In genomic region chr18:57135705-57136104, GRCh38 we compare ENCODE assay signal across 32 cellular contexts. TPM values are rescaled to one million over a fixed set of nuclear protein-coding genes. Genes with fewer than 3 reads are reported as not detected.
A peak's percentile ranks its signal among the peaks of the same experiment; 100 is the strongest.
DNase-seq lines count a peak whose midpoint lies in the region; ATAC-seq, FAIRE-seq and TF ChIP-seq lines count a peak whose summit lies in the region.
"Had no signal": no experiment of that assay in that cellular context is flagged by ENCODE, and none has a peak within 500 bp of the region (broad histone marks: within the 10 kb centered on the region; RNA-seq: fewer than 3 reads in every experiment).

No MANE protein-coding gene starts in this region.

- H4K8ac ChIP-seq in H1 (ENCODE audit: extremely low read depth, insufficient read depth, low read length) = no peak overlapping the region

- H3K4me2 ChIP-seq in KMS-11 (no peak overlapping the region), H1 (ENCODE audit: insufficient read depth in 1 of 2, low read depth in 2 of 2, low read length in 2 of 2) (no peak overlapping the region)
- H3K4me2 ChIP-seq: BLaER1 treated with 17β-estradiol and CSF1 and Interleukin-3, amounts not matched to agents 10 nM and 100 nM had no signal

- no peak overlapping the region for H3K27ac ChIP-seq in C4-2B
- H3K27ac ChIP-seq in KMS-11 = no peak overlapping the region
- H3K27ac ChIP-seq in H1 (ENCODE audit: low read depth, low read length) = no peak overlapping the region
- no peak overlapping the region for H3K27ac ChIP-seq in uterus
- H3K27ac ChIP-seq: BLaER1 treated with 17β-estradiol and CSF1 and Interleukin-3, amounts not matched to agents 10 nM and 100 nM; lower lobe of right lung; ovary; tibial nerve had no signal

- H3K56ac ChIP-seq in H1 (replicated peaks; ENCODE audit: insufficient read length, low read depth, low read length) = no peak overlapping the region

- H3K4me3 Mint-ChIP-seq in neural crest cell = no peak overlapping the region
- H3K4me3 Mint-ChIP-seq in stimulated activated effector memory CD8-positive, alpha-beta T cell treated with anti-CD3 and anti-CD28 coated beads, Interleukin-12 subunit alpha, Interleukin-12 subunit beta, amount 100 ng/mL, for 72 hours = no peak overlapping the region
- H3K4me3 Mint-ChIP-seq: activated CD4-positive, alpha-beta memory T cell treated with anti-CD3 and anti-CD28 coated beads, Interleukin-2, amount 10 ng/mL, durations not matched to agents 7 days and 5 days; natural killer cell treated with Interleukin-12 subunit alpha and Interleukin-12 subunit beta and Interleukin-15 and Interleukin-18, amount 100 ng/mL, for 72 hours had no signal

- intact Hi-C loops in uterus (cut with DNase I; ENCODE audit: low total_unique reads) = no loop called here

- peaks cover 7% of the 10 kb centered on the region for H3K27me3 Mint-ChIP-seq in neural crest cell (ENCODE audit: low read depth)

- H3K27me3 ChIP-seq in KMS-11 (ENCODE audit: insufficient read depth, low read depth) = no peaks in the 10 kb centered on the region
- no peaks in the 10 kb centered on the region for H3K27me3 ChIP-seq in H1 (replicated peaks in 1 of 4; ENCODE audit: control insufficient read depth in 3 of 4, extremely low read depth in 1 of 4, insufficient read depth in 3 of 4, low read length in 3 of 4)
- no peaks in the 10 kb centered on the region for H3K27me3 ChIP-seq in uterus
- H3K27me3 ChIP-seq: BLaER1 treated with 17β-estradiol and CSF1 and Interleukin-3, amounts not matched to agents 10 nM and 100 nM; ovary; tibial nerve had no signal

- H2BK12ac ChIP-seq in H1 (ENCODE audit: low read depth, low read length) = no peak overlapping the region

- TF ChIP-seq CTCF in C4-2B (conservative IDR thresholded peaks at IDR 0.05) = peak; percentile 23
- TF ChIP-seq CTCF in KMS-11 (conservative IDR thresholded peaks at IDR 0.05; ENCODE audit: low read depth, low read length) = 0 out of 2 replicates have a peak, but pooled peaks have one; percentile 31
- peak in 2 of 3 experiments; percentile 7 to 45; a peak in 2 of 4 replicates for TF ChIP-seq CTCF in H1 (IDR thresholded peaks at IDR 0.05; ENCODE audit: control extremely low read depth in 1 of 3, insufficient read depth in 1 of 3, low read depth in 1 of 3, low read length in 3 of 3)
- peak; percentile 45 for TF ChIP-seq CTCF in neural crest cell (conservative IDR thresholded peaks at IDR 0.05)
- no peak for TF ChIP-seq CTCF in uterus (IDR thresholded peaks at IDR 0.05)

- no peak overlapping the region for H3K4me3 ChIP-seq in KMS-11 (IDR thresholded peaks at IDR 0.05; ENCODE audit: insufficient read depth, low read depth, low read length)
- no peak overlapping the region for H3K4me3 ChIP-seq in H1 (ENCODE audit: extremely low read depth in 1 of 4, insufficient read depth in 2 of 4, low read depth in 3 of 4, low read length in 4 of 4)
- H3K4me3 ChIP-seq in uterus = no peak overlapping the region
- H3K4me3 ChIP-seq: BLaER1 treated with 17β-estradiol and CSF1 and Interleukin-3, amounts not matched to agents 10 nM and 100 nM; lower lobe of right lung; mucosa of descending colon; ovary; tibial nerve had no signal

- no peak overlapping the region for H4K91ac ChIP-seq in H1 (replicated peaks; ENCODE audit: insufficient read length, low read length)

- peak in 1 of 2 experiments; percentile 22; a peak in 1 of 4 replicates for TF ChIP-seq RAD21 in H1 (IDR thresholded peaks at IDR 0.05 in 1 of 2, conservative IDR thresholded peaks at IDR 0.05 in 1 of 2; ENCODE audit: low read depth in 2 of 2, low read length in 2 of 2)

- H2AFZ ChIP-seq in KMS-11 (ENCODE audit: low read depth) = no peak overlapping the region
- H2AFZ ChIP-seq in H1 (ENCODE audit: low read length) = no peak overlapping the region

- peaks cover 4% of the 10 kb centered on the region for H3K9me3 Mint-ChIP-seq in neural crest cell
- no peaks in the 10 kb centered on the region for H3K9me3 Mint-ChIP-seq in stimulated activated effector memory CD8-positive, alpha-beta T cell treated with anti-CD3 and anti-CD28 coated beads, Interleukin-12 subunit alpha, Interleukin-12 subunit beta, amount 100 ng/mL, for 72 hours
- H3K9me3 Mint-ChIP-seq: activated CD4-positive, alpha-beta memory T cell treated with anti-CD3 and anti-CD28 coated beads, Interleukin-2, amount 10 ng/mL, durations not matched to agents 7 days and 5 days; activated naive CD4-positive, alpha-beta T cell treated with anti-CD3 and anti-CD28 coated beads, Interleukin-2, amount 50 U/mL, for 72 hours; activated T-helper 2 cell treated with anti-CD3 and anti-CD28 coated beads, Interferon-gamma antibody, Interleukin-2, Interleukin-4, amounts not matched to agents 10 μg/mL and 5 μg/mL and 100 μg/mL, durations not matched to agents 14 hours and 24 hours and 36 hours; natural killer cell treated with Interleukin-12 subunit alpha and Interleukin-12 subunit beta and Interleukin-15 and Interleukin-18, amount 100 ng/mL, for 72 hours had no signal

- CTCF ChIA-PET in H1 (lab: Charles Lee; ENCODE audit: partially characterized antibody) = interaction anchor here (0.9 to 4.2 kb wide), 11 partner anchors 9 to 303 kb away, joined by 3 to 22 read pairs (median 5); partner anchors contain the start of genes BOD1L2 and ONECUT2

- no peaks in the 10 kb centered on the region for H3K79me2 ChIP-seq in KMS-11 (ENCODE audit: insufficient read depth, low read depth)
- H3K79me2 ChIP-seq in H1 (ENCODE audit: control insufficient read depth in 1 of 2, insufficient read depth in 2 of 2, low read length in 2 of 2) = no peaks in the 10 kb centered on the region

- peak; percentile 55 for FAIRE-seq in H1 (lab: Jason Lieb, UNC)
- FAIRE-seq: RCC 7860 had no signal

- no peak overlapping the region for H2BK20ac ChIP-seq in H1 (ENCODE audit: low read length)

- no peak overlapping the region for H3K14ac ChIP-seq in H1 (ENCODE audit: insufficient read length)

- 59% methylated on average over 4 of the region's 4 CpGs; no CpG with 5 or more reads in 1 of the 2 experiments for WGBS in H1 (ENCODE audit: extremely low coverage in 1 of 2, insufficient coverage in 1 of 2, insufficient read length in 1 of 2, insufficient replicate concordance in 2 of 2, low coverage in 1 of 2, low lambda C conversion rate in 2 of 2, missing lambda C conversion rate in 1 of 2), 2 experiments

- no peak for TF ChIP-seq POLR2A in H1 (IDR thresholded peaks at IDR 0.05; ENCODE audit: control extremely low read depth in 1 of 2, low read depth in 2 of 2, low read length in 2 of 2)
- no peak for TF ChIP-seq POLR2A in uterus (IDR thresholded peaks at IDR 0.05)

- H3K4me1 Mint-ChIP-seq in neural crest cell = peaks cover 8% of the 10 kb centered on the region
- H3K4me1 Mint-ChIP-seq in stimulated activated effector memory CD8-positive, alpha-beta T cell treated with anti-CD3 and anti-CD28 coated beads, Interleukin-12 subunit alpha, Interleukin-12 subunit beta, amount 100 ng/mL, for 72 hours = no peaks in the 10 kb centered on the region
- H3K4me1 Mint-ChIP-seq: activated CD4-positive, alpha-beta memory T cell treated with anti-CD3 and anti-CD28 coated beads, Interleukin-2, amount 10 ng/mL, durations not matched to agents 7 days and 5 days had no signal

- no peak overlapping the region for H2BK5ac ChIP-seq in H1 (ENCODE audit: low read depth, low read length)

- H3K27ac Mint-ChIP-seq in neural crest cell (ENCODE audit: unreplicated experiment) = no peak overlapping the region
- no peak overlapping the region for H3K27ac Mint-ChIP-seq in stimulated activated effector memory CD8-positive, alpha-beta T cell treated with anti-CD3 and anti-CD28 coated beads, Interleukin-12 subunit alpha, Interleukin-12 subunit beta, amount 100 ng/mL, for 72 hours
- H3K27ac Mint-ChIP-seq: activated CD4-positive, alpha-beta memory T cell treated with anti-CD3 and anti-CD28 coated beads, Interleukin-2, amount 10 ng/mL, durations not matched to agents 7 days and 5 days; activated naive CD4-positive, alpha-beta T cell treated with anti-CD3 and anti-CD28 coated beads, Interleukin-2, amount 50 U/mL, for 72 hours; activated T-helper 2 cell treated with anti-CD3 and anti-CD28 coated beads, Interferon-gamma antibody, Interleukin-2, Interleukin-4, amounts not matched to agents 10 μg/mL and 5 μg/mL and 100 μg/mL, durations not matched to agents 14 hours and 24 hours and 36 hours; natural killer cell treated with Interleukin-12 subunit alpha and Interleukin-12 subunit beta and Interleukin-15 and Interleukin-18, amount 100 ng/mL, for 72 hours had no signal

- no peak overlapping the region for H3K23ac ChIP-seq in H1 (ENCODE audit: insufficient read length)

- no peak for TF ChIP-seq EP300 in H1 (IDR thresholded peaks at IDR 0.05; ENCODE audit: borderline replicate concordance in 1 of 2, low read depth in 2 of 2, low read length in 2 of 2)

- H3K18ac ChIP-seq in H1 (ENCODE audit: extremely low read depth, low read length) = no peak overlapping the region

- H4K20me1 ChIP-seq in KMS-11 (ENCODE audit: insufficient read depth) = no peaks in the 10 kb centered on the region
- no peaks in the 10 kb centered on the region for H4K20me1 ChIP-seq in H1 (replicated peaks in 1 of 2; ENCODE audit: control insufficient read depth in 1 of 2, insufficient read depth in 2 of 2, low read length in 2 of 2)
- H4K20me1 ChIP-seq: BLaER1 treated with 17β-estradiol and CSF1 and Interleukin-3, amounts not matched to agents 10 nM and 100 nM had no signal

- H3K9me3 ChIP-seq in H1 (ENCODE audit: insufficient read depth in 2 of 2, low read depth in 1 of 2, low read length in 1 of 2) = peaks cover 0 to 4% of the 10 kb centered on the region in 2 experiments; a peak in 1 of 4 replicates
- no peaks in the 10 kb centered on the region for H3K9me3 ChIP-seq in uterus
- H3K9me3 ChIP-seq: Caco-2, lower lobe of right lung, mucosa of descending colon, ovary had no signal

- no peak overlapping the region for H4K5ac ChIP-seq in H1 (ENCODE audit: insufficient read length, low read depth, low read length)

- POLR2A ChIA-PET in H1 (lab: Charles Lee; ENCODE audit: partially characterized antibody) = no interaction called here

- H2AK5ac ChIP-seq in H1 (ENCODE audit: low read depth, low read length) = no peak overlapping the region

- DNase-seq in H1 (ENCODE audit: low read depth in 1 of 2, low spot score in 2 of 2) (no peak), neural crest cell (ENCODE audit: low read depth, low spot score) (no peak), uterus (no peak)
- no peak for DNase-seq in stimulated activated effector memory CD8-positive, alpha-beta T cell treated with anti-CD3 and anti-CD28 coated beads, Interleukin-12 subunit alpha, Interleukin-12 subunit beta, amount 100 ng/mL, for 72 hours (ENCODE audit: low spot score in 2 of 2)
- DNase-seq: activated CD4-positive, alpha-beta memory T cell treated with anti-CD3 and anti-CD28 coated beads, Interleukin-2, amount 10 ng/mL, durations not matched to agents 7 days and 5 days; Caco-2; caudate nucleus; dermis blood vessel endothelial cell; H7; head of caudate nucleus; lower lobe of right lung; mucosa of descending colon; NCI-H1105; NCI-H2029 treated with DMSO at 0.1 percent for 48 hours; NCI-H526 treated with DMSO at 0.1 percent for 48 hours; ovary; retina; stimulated activated CD4-positive, alpha-beta T cell treated with anti-CD3 and anti-CD28 coated beads, Interleukin-2, amount 100 ng/mL, for 24 hours; T-helper 1 cell had no signal

- H2BK15ac ChIP-seq in H1 (ENCODE audit: low read length) = no peak overlapping the region

- H3K9ac ChIP-seq in KMS-11 (no peak overlapping the region), H1 (replicated peaks in 1 of 4; ENCODE audit: extremely low read depth in 1 of 4, low read depth in 3 of 4, low read length in 3 of 4) (no peak overlapping the region)
- H3K9ac ChIP-seq: BLaER1 treated with 17β-estradiol and CSF1 and Interleukin-3, amounts not matched to agents 10 nM and 100 nM had no signal

- no peak overlapping the region for H2BK120ac ChIP-seq in H1 (replicated peaks; ENCODE audit: low read depth, low read length)

- no peaks in the 10 kb centered on the region for H3K23me2 ChIP-seq in H1 (ENCODE audit: low read depth, low read length)

- no peaks in the 10 kb centered on the region for H3K36me3 Mint-ChIP-seq in neural crest cell (ENCODE audit: low read depth)
- H3K36me3 Mint-ChIP-seq in stimulated activated effector memory CD8-positive, alpha-beta T cell treated with anti-CD3 and anti-CD28 coated beads, Interleukin-12 subunit alpha, Interleukin-12 subunit beta, amount 100 ng/mL, for 72 hours = no peaks in the 10 kb centered on the region
- H3K36me3 Mint-ChIP-seq: activated naive CD4-positive, alpha-beta T cell treated with anti-CD3 and anti-CD28 coated beads, Interleukin-2, amount 50 U/mL, for 72 hours; natural killer cell treated with Interleukin-12 subunit alpha and Interleukin-12 subunit beta and Interleukin-15 and Interleukin-18, amount 100 ng/mL, for 72 hours had no signal

- H3K4me1 ChIP-seq in KMS-11 (ENCODE audit: low read depth, poor library complexity, severe bottlenecking) (no peaks in the 10 kb centered on the region), H1 (replicated peaks in 1 of 4; ENCODE audit: control insufficient read depth in 3 of 4, insufficient read depth in 4 of 4, low read length in 3 of 4) (no peaks in the 10 kb centered on the region), uterus (no peaks in the 10 kb centered on the region)
- H3K4me1 ChIP-seq: BLaER1 treated with 17β-estradiol and CSF1 and Interleukin-3, amounts not matched to agents 10 nM and 100 nM; Caco-2; lower lobe of right lung; tibial nerve had no signal

- H3K4ac ChIP-seq in H1 (replicated peaks; ENCODE audit: insufficient read length, low read depth, low read length) = no peak overlapping the region

- ATAC-seq in GM19324 (IDR thresholded peaks at IDR 0.05; ENCODE audit: low FRiP score, unreplicated experiment) (no peak), GM19328 (IDR thresholded peaks at IDR 0.05; ENCODE audit: unreplicated experiment) (no peak)
- no peak for ATAC-seq in stimulated activated effector memory CD8-positive, alpha-beta T cell treated with anti-CD3 and anti-CD28 coated beads, Interleukin-12 subunit alpha, Interleukin-12 subunit beta, amount 100 ng/mL, for 72 hours
- ATAC-seq: activated CD4-positive, CD25-positive, alpha-beta regulatory T cell treated with anti-CD3 and anti-CD28 coated beads, Interleukin-2, amount 50 U/mL, for 24 hours; activated naive CD4-positive, alpha-beta T cell treated with anti-CD3 and anti-CD28 coated beads, Interleukin-2, amount 50 U/mL, for 72 hours; lower lobe of right lung; mucosa of descending colon; natural killer cell treated with Interleukin-12 subunit alpha and Interleukin-12 subunit beta and Interleukin-15 and Interleukin-18, amount 100 ng/mL, for 72 hours had no signal

- no peaks in the 10 kb centered on the region for H3K79me1 ChIP-seq in H1 (ENCODE audit: low read depth, low read length)

- no peaks in the 10 kb centered on the region for H3K36me3 ChIP-seq in KMS-11 (ENCODE audit: insufficient read depth)
- no peaks in the 10 kb centered on the region for H3K36me3 ChIP-seq in H1 (ENCODE audit: control insufficient read depth in 2 of 4, insufficient read depth in 4 of 4, low read length in 3 of 4)
- no peaks in the 10 kb centered on the region for H3K36me3 ChIP-seq in uterus
- H3K36me3 ChIP-seq: BLaER1 treated with 17β-estradiol and CSF1 and Interleukin-3, amounts not matched to agents 10 nM and 100 nM; lower lobe of right lung; ovary; tibial nerve had no signal

RNA-seq across cellular contexts. Expression of gene BOD1L2, which starts 11.2 kb away (rescaled TPM):
- total RNA-seq in H1 (2021; fragmentation: NEBNext Ultra II Directional; extraction: Animal tissue kit (Norgen Biotek cat#: 25700)) = not detected in 2 replicates
- polyA plus RNA-seq in H1 (2011; rRNA removed) = not detected in 2 replicates
- not detected for polyA plus RNA-seq in H1 (2011; cell fraction: cytosol; rRNA removed)
- 0.07 TPM for polyA plus RNA-seq in H1 (2011; cell fraction: nucleus; rRNA removed)
- polyA plus RNA-seq in H1 (2012, experiment 1 of 2) = not detected in 4 replicates
- not detected for polyA plus RNA-seq in H1 (2012, experiment 2 of 2)
- polyA plus RNA-seq in H1 (2013, experiment 1 of 2) = not detected
- polyA plus RNA-seq in H1 (2013, experiment 2 of 2) = not detected
- 0.06 TPM in 1 of 2 replicates, not detected in the other for polyA minus RNA-seq in H1 (2011; rRNA and poly(A)+ RNA removed)
- polyA minus RNA-seq in H1 (2011; cell fraction: cytosol; rRNA and poly(A)+ RNA removed) = not detected
- polyA minus RNA-seq in H1 (2011; cell fraction: nucleus; rRNA and poly(A)+ RNA removed) = 0.20 TPM
- total RNA-seq in neural crest cell (not detected in 2 replicates), uterus (not detected)
- total RNA-seq: activated CD4-positive, alpha-beta memory T cell treated with anti-CD3 and anti-CD28 coated beads, Interleukin-2, amount 10 ng/mL, durations not matched to agents 7 days and 5 days; activated naive CD4-positive, alpha-beta T cell treated with anti-CD3 and anti-CD28 coated beads, Interleukin-2, amount 50 U/mL, for 72 hours; activated T-helper 2 cell treated with anti-CD3 and anti-CD28 coated beads, Interferon-gamma antibody, Interleukin-2, Interleukin-4, amounts not matched to agents 10 μg/mL and 5 μg/mL and 100 μg/mL, durations not matched to agents 14 hours and 24 hours and 36 hours; Caco-2; dermis blood vessel endothelial cell; kidney epithelial cell; lower lobe of right lung; M059J; mucosa of descending colon; natural killer cell treated with Interleukin-12 subunit alpha and Interleukin-12 subunit beta and Interleukin-15 and Interleukin-18, amount 100 ng/mL, for 72 hours; ovary; tibial nerve had no signal
- polyA plus RNA-seq: ovary had no signal

Comparison
In these comparisons a context has a peak if more than half of its experiments do, and no peak if none do; other contexts are left out.
1. CTCF ChIP-seq: peak in C4-2B (single experiment), KMS-11 (single experiment), H1 (2 of 3) and neural crest cell (single experiment); none in uterus (0 of 4).